ENCODE assay signal across 9 cellular contexts in the genomic region with DNA sequence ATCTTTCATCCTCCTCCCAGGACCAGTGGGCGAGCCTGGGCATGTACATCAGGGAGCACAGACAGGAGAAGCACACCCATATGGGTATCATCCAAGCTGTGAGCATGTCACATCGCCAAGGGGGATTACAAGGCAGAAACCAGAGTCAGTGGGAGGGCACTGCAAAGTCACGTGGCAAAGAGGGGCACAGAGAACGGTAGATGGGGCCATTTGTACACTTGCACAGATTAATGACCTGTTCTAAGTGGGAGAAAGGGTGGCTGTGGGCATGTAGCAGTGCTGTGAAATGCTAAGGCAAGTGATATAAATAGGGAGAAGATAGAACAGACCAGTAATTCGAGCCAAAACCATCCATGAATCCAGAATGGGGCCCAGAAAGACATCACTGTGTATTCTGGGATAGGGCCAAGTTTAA.
DNase-seq lines count a peak whose midpoint lies in the region; ATAC-seq and TF ChIP-seq lines count a peak whose summit lies in the region.
"Had no signal": no experiment of that assay in that cellular context is flagged by ENCODE, and none has a peak within 500 bp of the region (broad histone marks: within the 10 kb centered on the region; RNA-seq: fewer than 3 reads in every experiment).

No MANE protein-coding gene starts in this region.

- H3K9ac ChIP-seq in smooth muscle cell (ENCODE audit: low read depth) = peak overlapping the region; percentile 19

- POLR2A ChIA-PET in activated CD4-positive, alpha-beta T cell treated with anti-CD3 and anti-CD28 coated beads, Interleukin-2, amount 10 ng/mL, durations not matched to agents 7 days and 5 days (lab: Charles Lee) = no interaction called here

- H2AFZ ChIP-seq in smooth muscle cell (ENCODE audit: low read depth) = no peak overlapping the region

- no peak for DNase-seq in activated CD4-positive, alpha-beta T cell treated with anti-CD3 and anti-CD28 coated beads, Interleukin-2, amount 10 ng/mL, durations not matched to agents 7 days and 5 days
- no peak for DNase-seq in activated CD4-positive, alpha-beta T cell treated with anti-CD3 and anti-CD28 coated beads for 48 hours
- DNase-seq in NCI-H2196 (lab: John Stamatoyannopoulos, UW; ENCODE audit: unreplicated experiment) (peak; percentile 40), smooth muscle cell (lab: John Stamatoyannopoulos, UW; ENCODE audit: unreplicated experiment) (no peak), SIG-M5 treated with dmso at 0.1 percent for 504 hours (lab: John Stamatoyannopoulos, UW; ENCODE audit: unreplicated experiment) (no peak)
- DNase-seq in activated naive CD8-positive, alpha-beta T cell treated with anti-CD3 and anti-CD28 coated beads for 36 hours = no peak
- DNase-seq in stimulated activated CD4-positive, alpha-beta T cell treated with anti-CD3 and anti-CD28 coated beads, Interleukin-15, amount 100 ng/mL, for 24 hours = no peak
- DNase-seq: hippocampal formation had no signal

- H3K4me3 ChIP-seq in smooth muscle cell = no peak overlapping the region

- peaks cover 90% of the 10 kb centered on the region for H3K4me1 Mint-ChIP-seq in activated CD4-positive, alpha-beta T cell treated with anti-CD3 and anti-CD28 coated beads, Interleukin-2, amount 10 ng/mL, durations not matched to agents 7 days and 5 days
- H3K4me1 Mint-ChIP-seq in activated naive CD8-positive, alpha-beta T cell treated with anti-CD3 and anti-CD28 coated beads for 36 hours = peaks cover 33% of the 10 kb centered on the region

- H3K36me3 Mint-ChIP-seq in activated CD4-positive, alpha-beta T cell treated with anti-CD3 and anti-CD28 coated beads, Interleukin-2, amount 10 ng/mL, durations not matched to agents 7 days and 5 days (ENCODE audit: low read depth) = peaks cover 10% of the 10 kb centered on the region
- no peaks in the 10 kb centered on the region for H3K36me3 Mint-ChIP-seq in activated naive CD8-positive, alpha-beta T cell treated with anti-CD3 and anti-CD28 coated beads for 36 hours

- H3K27me3 ChIP-seq in smooth muscle cell (ENCODE audit: low read depth) = no peaks in the 10 kb centered on the region

- H3K27ac ChIP-seq in smooth muscle cell (ENCODE audit: low read depth) = peak overlapping the region; percentile 89

- H3K4me2 ChIP-seq in smooth muscle cell = peak overlapping the region; percentile 56

- no peaks in the 10 kb centered on the region for H3F3A ChIP-seq in smooth muscle cell (ENCODE audit: low read depth)

- no peak for TF ChIP-seq CTCF in smooth muscle cell (IDR thresholded peaks at IDR 0.05; ENCODE audit: borderline replicate concordance, insufficient read depth, poor library complexity, severe bottlenecking)

- WGBS in smooth muscle cell (ENCODE audit: low lambda C conversion rate) = 30% methylated on average over 5 of the region's 5 CpGs

- no peaks in the 10 kb centered on the region for H3K9me3 Mint-ChIP-seq in activated CD4-positive, alpha-beta T cell treated with anti-CD3 and anti-CD28 coated beads, Interleukin-2, amount 10 ng/mL, durations not matched to agents 7 days and 5 days
- H3K9me3 Mint-ChIP-seq in activated naive CD8-positive, alpha-beta T cell treated with anti-CD3 and anti-CD28 coated beads for 36 hours = no peaks in the 10 kb centered on the region

- H3K36me3 ChIP-seq in smooth muscle cell (ENCODE audit: low read depth) = no peaks in the 10 kb centered on the region

- peak overlapping the region; percentile 5 for H3K4me3 Mint-ChIP-seq in activated CD4-positive, alpha-beta T cell treated with anti-CD3 and anti-CD28 coated beads, Interleukin-2, amount 10 ng/mL, durations not matched to agents 7 days and 5 days
- no peak overlapping the region for H3K4me3 Mint-ChIP-seq in activated naive CD8-positive, alpha-beta T cell treated with anti-CD3 and anti-CD28 coated beads for 36 hours

- peaks cover 16% of the 10 kb centered on the region for H4K20me1 ChIP-seq in smooth muscle cell (ENCODE audit: low read depth)

- H3K27ac Mint-ChIP-seq in activated CD4-positive, alpha-beta T cell treated with anti-CD3 and anti-CD28 coated beads, Interleukin-2, amount 10 ng/mL, durations not matched to agents 7 days and 5 days = peak overlapping the region; percentile 72
- H3K27ac Mint-ChIP-seq in activated naive CD8-positive, alpha-beta T cell treated with anti-CD3 and anti-CD28 coated beads for 36 hours = peak overlapping the region; percentile 5

- H3K4me1 ChIP-seq in smooth muscle cell (ENCODE audit: low read depth) = no peaks in the 10 kb centered on the region

- CTCF ChIA-PET in activated CD4-positive, alpha-beta T cell treated with anti-CD3 and anti-CD28 coated beads, Interleukin-2, amount 10 ng/mL, durations not matched to agents 7 days and 5 days (lab: Charles Lee) = interaction anchor here (2.2 to 4.1 kb wide), 3 partner anchors 8 to 13 kb away, joined by 6 to 20 read pairs (median 7); no protein-coding TSS in a partner anchor

- no peak for ATAC-seq in HG02973 (IDR thresholded peaks at IDR 0.05; ENCODE audit: unreplicated experiment)

- no peaks in the 10 kb centered on the region for H3K27me3 Mint-ChIP-seq in activated CD4-positive, alpha-beta T cell treated with anti-CD3 and anti-CD28 coated beads, Interleukin-2, amount 10 ng/mL, durations not matched to agents 7 days and 5 days
- H3K27me3 Mint-ChIP-seq in activated naive CD8-positive, alpha-beta T cell treated with anti-CD3 and anti-CD28 coated beads for 36 hours = no peaks in the 10 kb centered on the region

- no peaks in the 10 kb centered on the region for H3K9me3 ChIP-seq in smooth muscle cell (replicated peaks; ENCODE audit: low read depth)

- H3K79me2 ChIP-seq in smooth muscle cell (ENCODE audit: low read depth) = no peaks in the 10 kb centered on the region
